1 cellular context compared by ENCODE assay signal in genomic region chr13:110479648-110480047, GRCh38.
TF ChIP-seq lines count a peak whose summit lies in the region.

No MANE protein-coding gene starts in this region.

TF ChIP-seq in GM23338, 12 proteins besides CTCF, POLR2A, EP300 and RAD21 (continued from another document):
- no peak for TF ChIP-seq REST (IDR thresholded peaks at IDR 0.05; ENCODE audit: unreplicated experiment)
- TF ChIP-seq STAT1 (IDR thresholded peaks at IDR 0.05; ENCODE audit: unreplicated experiment), result no peak
- no peak for TF ChIP-seq EZH2phosphoT487 (IDR thresholded peaks at IDR 0.05; ENCODE audit: unreplicated experiment)
- no peak for TF ChIP-seq ZNF331 (CRISPR knock-in tag; IDR thresholded peaks at IDR 0.05; ENCODE audit: low read depth)
- TF ChIP-seq ZNF114 (CRISPR knock-in tag; IDR thresholded peaks at IDR 0.05), result no peak
- TF ChIP-seq JUNB (IDR thresholded peaks at IDR 0.05; ENCODE audit: unreplicated experiment), result no peak
- no peak for TF ChIP-seq EZH2 (IDR thresholded peaks at IDR 0.05; ENCODE audit: low read depth, unreplicated experiment)
- no peak for TF ChIP-seq ETS1 (IDR thresholded peaks at IDR 0.05)
- TF ChIP-seq ZNF462 (CRISPR knock-in tag; IDR thresholded peaks at IDR 0.05), result no peak
TF ChIP-seq in GM23338: peak in this region for 0.
